ENCODE assay signal across 1 cellular context in the genomic region with DNA sequence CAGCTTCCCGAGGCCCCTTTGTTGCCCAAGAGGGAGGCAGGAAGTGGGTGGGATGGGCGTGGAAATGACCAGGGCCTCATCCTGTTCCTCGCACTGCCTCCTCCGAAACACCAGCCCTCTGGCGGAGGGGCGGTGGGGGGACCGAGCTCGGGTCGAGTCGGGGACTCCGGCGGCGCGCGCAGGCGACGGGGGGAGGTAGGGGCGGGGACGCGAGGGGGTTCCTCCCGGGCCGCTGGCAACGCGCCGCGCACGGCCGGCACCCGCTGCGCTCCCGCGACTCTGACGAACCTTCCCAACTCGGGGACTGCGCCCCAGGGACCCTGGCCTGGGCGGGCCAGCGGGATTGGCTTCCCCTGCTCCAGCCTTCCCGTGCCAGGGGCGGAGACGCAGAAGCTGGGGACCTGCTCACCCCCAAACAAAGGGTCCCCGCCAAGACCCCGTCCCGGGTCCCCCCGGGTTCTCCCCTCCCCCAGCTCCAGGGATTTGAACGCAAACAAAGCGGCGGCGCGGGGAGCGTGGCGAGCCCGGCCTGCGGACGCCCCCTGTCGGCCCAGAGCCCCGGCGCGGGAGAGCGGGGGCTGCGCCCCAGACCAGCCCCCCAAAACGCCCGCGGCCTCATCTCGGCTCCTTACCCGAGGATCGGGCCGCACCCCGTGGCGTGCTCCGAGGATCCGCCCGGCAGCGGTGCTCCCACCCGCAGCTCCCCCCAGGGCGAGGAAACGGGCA.
TF ChIP-seq lines count a peak whose summit lies in the region.

No MANE protein-coding gene starts in this region.

TF ChIP-seq in H1, 55 proteins besides CTCF, POLR2A, EP300 and RAD21:
- no peak for TF ChIP-seq SIX5 (IDR thresholded peaks at IDR 0.05; ENCODE audit: low read depth, low read length)
- no peak for TF ChIP-seq SUZ12 (IDR thresholded peaks at IDR 0.05; ENCODE audit: low read length)
- TF ChIP-seq TAF7 (optimal IDR thresholded peaks at IDR 0.05; ENCODE audit: borderline replicate concordance, low read depth, low read length): peak; percentile 25
- TF ChIP-seq RNF2 (IDR thresholded peaks at IDR 0.05; ENCODE audit: borderline replicate concordance, low read depth, low read length, missing control alignments, poor library complexity, severe bottlenecking): no peak
- peak; percentile 46 for TF ChIP-seq ASH2L (IDR thresholded peaks at IDR 0.05; ENCODE audit: low read length)
- TF ChIP-seq SP2 (IDR thresholded peaks at IDR 0.05; ENCODE audit: low read length): no peak
- 0 out of 2 replicates have a peak, but pooled peaks have one; percentile 36 for TF ChIP-seq CEBPB (IDR thresholded peaks at IDR 0.05; ENCODE audit: low read depth, low read length)
- 0 out of 2 replicates have a peak, but pooled peaks have one; percentile 23 for TF ChIP-seq KDM1A (IDR thresholded peaks at IDR 0.05; ENCODE audit: borderline replicate concordance, low read length)
- no peak for TF ChIP-seq RXRA (IDR thresholded peaks at IDR 0.05; ENCODE audit: insufficient read depth, low read depth, low read length)
- peak; percentile 34 for TF ChIP-seq KDM4A (IDR thresholded peaks at IDR 0.05; ENCODE audit: low read depth, low read length, severe bottlenecking)
- TF ChIP-seq SP4 (IDR thresholded peaks at IDR 0.05; ENCODE audit: low read length): no peak
- no peak; the same call in 1 of the 2 replicates for TF ChIP-seq CREB1 (IDR thresholded peaks at IDR 0.05)
- TF ChIP-seq RBBP5 (IDR thresholded peaks at IDR 0.05; ENCODE audit: borderline replicate concordance, low read depth, low read length): peak; percentile 57; the same call in 1 of the 2 replicates
- TF ChIP-seq HDAC2 (IDR thresholded peaks at IDR 0.05; ENCODE audit: borderline replicate concordance in 1 of 2, low read depth in 2 of 2, low read length in 2 of 2): peak in 1 of 2 experiments; percentile 78; a peak in 1 of 4 replicates
- TF ChIP-seq EGR1 (IDR thresholded peaks at IDR 0.05; ENCODE audit: borderline replicate concordance, low read depth, low read length): no peak
- no peak for TF ChIP-seq SP1 (IDR thresholded peaks at IDR 0.05; ENCODE audit: low read depth, low read length)
- TF ChIP-seq SRF (IDR thresholded peaks at IDR 0.05; ENCODE audit: low read depth, low read length): no peak
- TF ChIP-seq KDM5A (IDR thresholded peaks at IDR 0.05; ENCODE audit: low read length): no peak
- TF ChIP-seq GTF2F1 (IDR thresholded peaks at IDR 0.05; ENCODE audit: borderline replicate concordance, low read depth, low read length): no peak
- TF ChIP-seq SIN3A (conservative IDR thresholded peaks at IDR 0.05 in 1 of 2, IDR thresholded peaks at IDR 0.05 in 1 of 2; ENCODE audit: low read depth in 1 of 2, low read length in 2 of 2): peak in 1 of 2 experiments; percentile 27; a peak in 2 of 4 replicates
- no peak for TF ChIP-seq NRF1 (IDR thresholded peaks at IDR 0.05; ENCODE audit: low read depth, low read length)
- no peak for TF ChIP-seq JUN (IDR thresholded peaks at IDR 0.05; ENCODE audit: low read depth, low read length)
- TF ChIP-seq EZH2 (IDR thresholded peaks at IDR 0.05; ENCODE audit: low read depth, low read length, severe bottlenecking): no peak
- TF ChIP-seq BACH1 (IDR thresholded peaks at IDR 0.05; ENCODE audit: low read length): peak; percentile 59; the same call in 1 of the 2 replicates
- no peak for TF ChIP-seq RFX5 (IDR thresholded peaks at IDR 0.05; ENCODE audit: borderline replicate concordance, low read depth, low read length)
- TF ChIP-seq TAF1 (IDR thresholded peaks at IDR 0.05; ENCODE audit: low read depth, low read length): peak; percentile 11
- TF ChIP-seq TEAD4 (IDR thresholded peaks at IDR 0.05; ENCODE audit: low read depth, low read length): no peak
- TF ChIP-seq CHD7 (IDR thresholded peaks at IDR 0.05; ENCODE audit: insufficient replicate concordance, low read length): no peak
- no peak for TF ChIP-seq CHD1 (IDR thresholded peaks at IDR 0.05; ENCODE audit: low read depth, low read length)
- TF ChIP-seq, protein P1, sequence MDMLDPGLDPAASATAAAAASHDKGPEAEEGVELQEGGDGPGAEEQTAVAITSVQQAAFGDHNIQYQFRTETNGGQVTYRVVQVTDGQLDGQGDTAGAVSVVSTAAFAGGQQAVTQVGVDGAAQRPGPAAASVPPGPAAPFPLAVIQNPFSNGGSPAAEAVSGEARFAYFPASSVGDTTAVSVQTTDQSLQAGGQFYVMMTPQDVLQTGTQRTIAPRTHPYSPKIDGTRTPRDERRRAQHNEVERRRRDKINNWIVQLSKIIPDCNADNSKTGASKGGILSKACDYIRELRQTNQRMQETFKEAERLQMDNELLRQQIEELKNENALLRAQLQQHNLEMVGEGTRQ (IDR thresholded peaks at IDR 0.05; ENCODE audit: low read length): no peak
- no peak for TF ChIP-seq POU5F1 (IDR thresholded peaks at IDR 0.05; ENCODE audit: low read depth, low read length)
- TF ChIP-seq MAX (IDR thresholded peaks at IDR 0.05): peak; percentile 66
- TF ChIP-seq POLR2AphosphoS5 (IDR thresholded peaks at IDR 0.05; ENCODE audit: low read depth, low read length): peak; percentile 65
- peak; percentile 58 for TF ChIP-seq PHF8 (conservative IDR thresholded peaks at IDR 0.05; ENCODE audit: low read depth, low read length)
- TF ChIP-seq, protein P2, sequence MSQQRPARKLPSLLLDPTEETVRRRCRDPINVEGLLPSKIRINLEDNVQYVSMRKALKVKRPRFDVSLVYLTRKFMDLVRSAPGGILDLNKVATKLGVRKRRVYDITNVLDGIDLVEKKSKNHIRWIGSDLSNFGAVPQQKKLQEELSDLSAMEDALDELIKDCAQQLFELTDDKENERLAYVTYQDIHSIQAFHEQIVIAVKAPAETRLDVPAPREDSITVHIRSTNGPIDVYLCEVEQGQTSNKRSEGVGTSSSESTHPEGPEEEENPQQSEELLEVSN (IDR thresholded peaks at IDR 0.05): 0 out of 2 replicates have a peak, but pooled peaks have one; percentile 15
- TF ChIP-seq YY1 (IDR thresholded peaks at IDR 0.05; ENCODE audit: low read depth, low read length): no peak
- no peak for TF ChIP-seq CHD2 (IDR thresholded peaks at IDR 0.05; ENCODE audit: low read length)
